In the genomic region with DNA sequence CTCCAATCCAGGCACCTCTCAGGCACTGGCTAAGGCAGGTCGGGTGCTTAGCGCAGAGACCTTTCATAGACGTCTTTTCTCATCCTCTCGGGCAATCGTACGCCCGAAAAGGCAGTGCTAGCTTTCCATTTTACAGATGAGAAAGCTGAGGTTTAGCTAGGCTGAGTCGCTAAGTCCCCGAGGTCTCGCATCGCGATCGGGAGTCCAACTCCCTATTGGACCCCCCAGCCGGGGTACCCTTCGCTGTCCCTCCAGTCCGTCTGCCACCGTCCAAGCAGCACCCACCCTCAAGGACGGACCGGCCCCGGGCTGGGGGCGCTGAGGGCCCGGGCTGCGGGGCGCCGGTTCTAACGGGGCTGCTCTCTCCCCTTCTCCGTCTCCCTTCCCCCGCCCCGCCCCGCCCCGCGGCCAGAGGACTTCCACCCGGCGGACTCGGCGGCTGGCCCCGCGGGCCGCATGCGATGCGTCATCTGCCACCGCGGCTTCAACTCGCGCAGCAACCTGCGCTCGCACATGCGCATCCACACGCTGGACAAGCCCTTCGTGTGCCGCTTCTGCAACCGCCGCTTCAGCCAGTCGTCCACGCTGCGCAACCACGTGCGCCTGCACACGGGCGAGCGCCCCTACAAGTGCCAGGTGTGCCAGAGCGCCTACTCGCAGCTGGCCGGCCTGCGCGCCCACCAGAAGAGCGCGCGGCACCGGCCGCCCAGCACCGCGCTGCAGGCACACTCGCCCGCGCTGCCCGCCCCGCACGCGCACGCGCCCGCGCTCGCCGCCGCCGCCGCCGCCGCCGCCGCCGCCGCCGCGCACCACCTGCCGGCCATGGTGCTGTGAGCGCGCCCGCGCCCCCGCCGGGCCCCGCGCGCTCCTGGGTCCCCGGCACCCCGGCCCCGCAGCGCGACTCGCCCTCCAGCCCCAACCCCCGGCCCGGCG, we compare ENCODE assay signal across 1 cellular context.
TF ChIP-seq lines count a peak whose summit lies in the region.

No MANE protein-coding gene starts in this region.

TF ChIP-seq in HepG2, 621 proteins besides CTCF, POLR2A, EP300 and RAD21 (continued from another document and continues in another):
- no peak for TF ChIP-seq SRSF1 (optimal IDR thresholded peaks at IDR 0.05; ENCODE audit: low read depth, low read length)
- TF ChIP-seq, protein P1, sequence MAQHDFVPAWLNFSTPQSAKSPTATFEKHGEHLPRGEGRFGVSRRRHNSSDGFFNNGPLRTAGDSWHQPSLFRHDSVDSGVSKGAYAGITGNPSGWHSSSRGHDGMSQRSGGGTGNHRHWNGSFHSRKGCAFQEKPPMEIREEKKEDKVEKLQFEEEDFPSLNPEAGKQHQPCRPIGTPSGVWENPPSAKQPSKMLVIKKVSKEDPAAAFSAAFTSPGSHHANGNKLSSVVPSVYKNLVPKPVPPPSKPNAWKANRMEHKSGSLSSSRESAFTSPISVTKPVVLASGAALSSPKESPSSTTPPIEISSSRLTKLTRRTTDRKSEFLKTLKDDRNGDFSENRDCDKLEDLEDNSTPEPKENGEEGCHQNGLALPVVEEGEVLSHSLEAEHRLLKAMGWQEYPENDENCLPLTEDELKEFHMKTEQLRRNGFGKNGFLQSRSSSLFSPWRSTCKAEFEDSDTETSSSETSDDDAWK (CRISPR knock-in tag; IDR thresholded peaks at IDR 0.05) = no peak
- no peak for TF ChIP-seq KAT2B (IDR thresholded peaks at IDR 0.05; ENCODE audit: borderline replicate concordance, low read depth, low read length)
- TF ChIP-seq, protein P2, sequence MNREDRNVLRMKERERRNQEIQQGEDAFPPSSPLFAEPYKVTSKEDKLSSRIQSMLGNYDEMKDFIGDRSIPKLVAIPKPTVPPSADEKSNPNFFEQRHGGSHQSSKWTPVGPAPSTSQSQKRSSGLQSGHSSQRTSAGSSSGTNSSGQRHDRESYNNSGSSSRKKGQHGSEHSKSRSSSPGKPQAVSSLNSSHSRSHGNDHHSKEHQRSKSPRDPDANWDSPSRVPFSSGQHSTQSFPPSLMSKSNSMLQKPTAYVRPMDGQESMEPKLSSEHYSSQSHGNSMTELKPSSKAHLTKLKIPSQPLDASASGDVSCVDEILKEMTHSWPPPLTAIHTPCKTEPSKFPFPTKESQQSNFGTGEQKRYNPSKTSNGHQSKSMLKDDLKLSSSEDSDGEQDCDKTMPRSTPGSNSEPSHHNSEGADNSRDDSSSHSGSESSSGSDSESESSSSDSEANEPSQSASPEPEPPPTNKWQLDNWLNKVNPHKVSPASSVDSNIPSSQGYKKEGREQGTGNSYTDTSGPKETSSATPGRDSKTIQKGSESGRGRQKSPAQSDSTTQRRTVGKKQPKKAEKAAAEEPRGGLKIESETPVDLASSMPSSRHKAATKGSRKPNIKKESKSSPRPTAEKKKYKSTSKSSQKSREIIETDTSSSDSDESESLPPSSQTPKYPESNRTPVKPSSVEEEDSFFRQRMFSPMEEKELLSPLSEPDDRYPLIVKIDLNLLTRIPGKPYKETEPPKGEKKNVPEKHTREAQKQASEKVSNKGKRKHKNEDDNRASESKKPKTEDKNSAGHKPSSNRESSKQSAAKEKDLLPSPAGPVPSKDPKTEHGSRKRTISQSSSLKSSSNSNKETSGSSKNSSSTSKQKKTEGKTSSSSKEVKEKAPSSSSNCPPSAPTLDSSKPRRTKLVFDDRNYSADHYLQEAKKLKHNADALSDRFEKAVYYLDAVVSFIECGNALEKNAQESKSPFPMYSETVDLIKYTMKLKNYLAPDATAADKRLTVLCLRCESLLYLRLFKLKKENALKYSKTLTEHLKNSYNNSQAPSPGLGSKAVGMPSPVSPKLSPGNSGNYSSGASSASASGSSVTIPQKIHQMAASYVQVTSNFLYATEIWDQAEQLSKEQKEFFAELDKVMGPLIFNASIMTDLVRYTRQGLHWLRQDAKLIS (CRISPR knock-in tag; IDR thresholded peaks at IDR 0.05) = no peak
- no peak for TF ChIP-seq KDM6A (CRISPR knock-in tag; IDR thresholded peaks at IDR 0.05; ENCODE audit: low read depth)
- TF ChIP-seq, protein P3, sequence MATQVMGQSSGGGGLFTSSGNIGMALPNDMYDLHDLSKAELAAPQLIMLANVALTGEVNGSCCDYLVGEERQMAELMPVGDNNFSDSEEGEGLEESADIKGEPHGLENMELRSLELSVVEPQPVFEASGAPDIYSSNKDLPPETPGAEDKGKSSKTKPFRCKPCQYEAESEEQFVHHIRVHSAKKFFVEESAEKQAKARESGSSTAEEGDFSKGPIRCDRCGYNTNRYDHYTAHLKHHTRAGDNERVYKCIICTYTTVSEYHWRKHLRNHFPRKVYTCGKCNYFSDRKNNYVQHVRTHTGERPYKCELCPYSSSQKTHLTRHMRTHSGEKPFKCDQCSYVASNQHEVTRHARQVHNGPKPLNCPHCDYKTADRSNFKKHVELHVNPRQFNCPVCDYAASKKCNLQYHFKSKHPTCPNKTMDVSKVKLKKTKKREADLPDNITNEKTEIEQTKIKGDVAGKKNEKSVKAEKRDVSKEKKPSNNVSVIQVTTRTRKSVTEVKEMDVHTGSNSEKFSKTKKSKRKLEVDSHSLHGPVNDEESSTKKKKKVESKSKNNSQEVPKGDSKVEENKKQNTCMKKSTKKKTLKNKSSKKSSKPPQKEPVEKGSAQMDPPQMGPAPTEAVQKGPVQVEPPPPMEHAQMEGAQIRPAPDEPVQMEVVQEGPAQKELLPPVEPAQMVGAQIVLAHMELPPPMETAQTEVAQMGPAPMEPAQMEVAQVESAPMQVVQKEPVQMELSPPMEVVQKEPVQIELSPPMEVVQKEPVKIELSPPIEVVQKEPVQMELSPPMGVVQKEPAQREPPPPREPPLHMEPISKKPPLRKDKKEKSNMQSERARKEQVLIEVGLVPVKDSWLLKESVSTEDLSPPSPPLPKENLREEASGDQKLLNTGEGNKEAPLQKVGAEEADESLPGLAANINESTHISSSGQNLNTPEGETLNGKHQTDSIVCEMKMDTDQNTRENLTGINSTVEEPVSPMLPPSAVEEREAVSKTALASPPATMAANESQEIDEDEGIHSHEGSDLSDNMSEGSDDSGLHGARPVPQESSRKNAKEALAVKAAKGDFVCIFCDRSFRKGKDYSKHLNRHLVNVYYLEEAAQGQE (IDR thresholded peaks at IDR 0.05; ENCODE audit: borderline replicate concordance in 1 of 2, low read depth in 1 of 2, low read length in 2 of 2) = no peak
- peak; percentile 71; the same call in 1 of the 2 replicates for TF ChIP-seq NFKBIZ (CRISPR knock-in tag; IDR thresholded peaks at IDR 0.05)
- TF ChIP-seq BRCA1 (CRISPR knock-in tag; IDR thresholded peaks at IDR 0.05) = 0 out of 2 replicates have a peak, but pooled peaks have one; percentile 30
- no peak for TF ChIP-seq MAFK (conservative IDR thresholded peaks at IDR 0.05 in 1 of 2, IDR thresholded peaks at IDR 0.05 in 1 of 2; ENCODE audit: low read length in 2 of 2)
- TF ChIP-seq KDM5A (IDR thresholded peaks at IDR 0.05; ENCODE audit: borderline replicate concordance, low read length) = no peak
- TF ChIP-seq, protein P4, sequence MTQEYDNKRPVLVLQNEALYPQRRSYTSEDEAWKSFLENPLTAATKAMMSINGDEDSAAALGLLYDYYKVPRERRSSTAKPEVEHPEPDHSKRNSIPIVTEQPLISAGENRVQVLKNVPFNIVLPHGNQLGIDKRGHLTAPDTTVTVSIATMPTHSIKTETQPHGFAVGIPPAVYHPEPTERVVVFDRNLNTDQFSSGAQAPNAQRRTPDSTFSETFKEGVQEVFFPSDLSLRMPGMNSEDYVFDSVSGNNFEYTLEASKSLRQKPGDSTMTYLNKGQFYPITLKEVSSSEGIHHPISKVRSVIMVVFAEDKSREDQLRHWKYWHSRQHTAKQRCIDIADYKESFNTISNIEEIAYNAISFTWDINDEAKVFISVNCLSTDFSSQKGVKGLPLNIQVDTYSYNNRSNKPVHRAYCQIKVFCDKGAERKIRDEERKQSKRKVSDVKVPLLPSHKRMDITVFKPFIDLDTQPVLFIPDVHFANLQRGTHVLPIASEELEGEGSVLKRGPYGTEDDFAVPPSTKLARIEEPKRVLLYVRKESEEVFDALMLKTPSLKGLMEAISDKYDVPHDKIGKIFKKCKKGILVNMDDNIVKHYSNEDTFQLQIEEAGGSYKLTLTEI (CRISPR knock-in tag; conservative IDR thresholded peaks at IDR 0.05) = no peak
- peak; percentile 39; the same call in 1 of the 2 replicates for TF ChIP-seq SOX5 (CRISPR knock-in tag; IDR thresholded peaks at IDR 0.05; ENCODE audit: borderline replicate concordance)
- TF ChIP-seq ZFP36L1 (CRISPR knock-in tag; IDR thresholded peaks at IDR 0.05) = 0 out of 2 replicates have a peak, but pooled peaks have one; percentile 45
- peak; percentile 71 for TF ChIP-seq MXD4 (CRISPR knock-in tag; IDR thresholded peaks at IDR 0.05)
- TF ChIP-seq ZNF513 (CRISPR knock-in tag; conservative IDR thresholded peaks at IDR 0.05) = no peak
- TF ChIP-seq ASH2L (IDR thresholded peaks at IDR 0.05; ENCODE audit: insufficient read length, low read depth, low read length) = no peak
- peak; percentile 49; the same call in 1 of the 2 replicates for TF ChIP-seq NAIF1 (CRISPR knock-in tag; IDR thresholded peaks at IDR 0.05; ENCODE audit: borderline replicate concordance)
- TF ChIP-seq TP53 (CRISPR knock-in tag; conservative IDR thresholded peaks at IDR 0.05) = 0 out of 2 replicates have a peak, but pooled peaks have one; percentile 65
- TF ChIP-seq FOXK1 (CRISPR knock-in tag; IDR thresholded peaks at IDR 0.05; ENCODE audit: borderline replicate concordance, low read depth) = no peak
- TF ChIP-seq, protein P5, sequence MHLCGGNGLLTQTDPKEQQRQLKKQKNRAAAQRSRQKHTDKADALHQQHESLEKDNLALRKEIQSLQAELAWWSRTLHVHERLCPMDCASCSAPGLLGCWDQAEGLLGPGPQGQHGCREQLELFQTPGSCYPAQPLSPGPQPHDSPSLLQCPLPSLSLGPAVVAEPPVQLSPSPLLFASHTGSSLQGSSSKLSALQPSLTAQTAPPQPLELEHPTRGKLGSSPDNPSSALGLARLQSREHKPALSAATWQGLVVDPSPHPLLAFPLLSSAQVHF (CRISPR knock-in tag; IDR thresholded peaks at IDR 0.05) = peak; percentile 76; the same call in 1 of the 2 replicates
- peak; percentile 95 for TF ChIP-seq MXD1 (CRISPR knock-in tag; IDR thresholded peaks at IDR 0.05)
- TF ChIP-seq, protein P6, sequence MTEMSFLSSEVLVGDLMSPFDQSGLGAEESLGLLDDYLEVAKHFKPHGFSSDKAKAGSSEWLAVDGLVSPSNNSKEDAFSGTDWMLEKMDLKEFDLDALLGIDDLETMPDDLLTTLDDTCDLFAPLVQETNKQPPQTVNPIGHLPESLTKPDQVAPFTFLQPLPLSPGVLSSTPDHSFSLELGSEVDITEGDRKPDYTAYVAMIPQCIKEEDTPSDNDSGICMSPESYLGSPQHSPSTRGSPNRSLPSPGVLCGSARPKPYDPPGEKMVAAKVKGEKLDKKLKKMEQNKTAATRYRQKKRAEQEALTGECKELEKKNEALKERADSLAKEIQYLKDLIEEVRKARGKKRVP (CRISPR knock-in tag; IDR thresholded peaks at IDR 0.05) = peak in 1 of 2 experiments; percentile 67; a peak in 2 of 4 replicates
- peak; percentile 8; the same call in 1 of the 2 replicates for TF ChIP-seq RFX5 (IDR thresholded peaks at IDR 0.05; ENCODE audit: low read depth, low read length)
- TF ChIP-seq MATR3 (CRISPR knock-in tag; IDR thresholded peaks at IDR 0.05) = no peak
- TF ChIP-seq, protein P7, sequence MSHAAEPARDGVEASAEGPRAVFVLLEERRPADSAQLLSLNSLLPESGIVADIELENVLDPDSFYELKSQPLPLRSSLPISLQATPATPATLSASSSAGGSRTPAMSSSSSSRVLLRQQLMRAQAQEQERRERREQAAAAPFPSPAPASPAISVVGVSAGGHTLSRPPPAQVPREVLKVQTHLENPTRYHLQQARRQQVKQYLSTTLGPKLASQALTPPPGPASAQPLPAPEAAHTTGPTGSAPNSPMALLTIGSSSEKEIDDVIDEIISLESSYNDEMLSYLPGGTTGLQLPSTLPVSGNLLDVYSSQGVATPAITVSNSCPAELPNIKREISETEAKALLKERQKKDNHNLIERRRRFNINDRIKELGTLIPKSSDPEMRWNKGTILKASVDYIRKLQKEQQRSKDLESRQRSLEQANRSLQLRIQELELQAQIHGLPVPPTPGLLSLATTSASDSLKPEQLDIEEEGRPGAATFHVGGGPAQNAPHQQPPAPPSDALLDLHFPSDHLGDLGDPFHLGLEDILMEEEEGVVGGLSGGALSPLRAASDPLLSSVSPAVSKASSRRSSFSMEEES (CRISPR knock-in tag; IDR thresholded peaks at IDR 0.05) = peak; percentile 79
- peak; percentile 72; the same call in 1 of the 2 replicates for TF ChIP-seq GABPB1 (CRISPR knock-in tag; IDR thresholded peaks at IDR 0.05)
- peak; percentile 97 for TF ChIP-seq SRY (CRISPR knock-in tag; IDR thresholded peaks at IDR 0.05)
- TF ChIP-seq ZNF3 (CRISPR knock-in tag; IDR thresholded peaks at IDR 0.05) = no peak
- 0 out of 2 replicates have a peak, but pooled peaks have one; percentile 45 for TF ChIP-seq ARNTL (CRISPR knock-in tag; IDR thresholded peaks at IDR 0.05)
- 0 out of 2 replicates have a peak, but pooled peaks have one; percentile 34 for TF ChIP-seq ZNF451 (CRISPR knock-in tag; IDR thresholded peaks at IDR 0.05)
- no peak for TF ChIP-seq HNF1B (CRISPR knock-in tag; IDR thresholded peaks at IDR 0.05)
- no peak for TF ChIP-seq ZZZ3 (CRISPR knock-in tag; IDR thresholded peaks at IDR 0.05; ENCODE audit: borderline replicate concordance)
- TF ChIP-seq THYN1 (CRISPR knock-in tag; IDR thresholded peaks at IDR 0.05; ENCODE audit: borderline replicate concordance, low read depth) = no peak
- peak; percentile 48 for TF ChIP-seq CREB1 (IDR thresholded peaks at IDR 0.05)
- TF ChIP-seq CREB1 (CRISPR knock-in tag; IDR thresholded peaks at IDR 0.05) = no peak
- TF ChIP-seq ZNF780A (CRISPR knock-in tag; IDR thresholded peaks at IDR 0.05) = no peak
